ENCODE assay signal across 8 cellular contexts in genomic region chr11:72782081-72782920, GRCh38. TPM values are rescaled to one million over a fixed set of nuclear protein-coding genes. Genes with fewer than 3 reads are reported as not detected.
DNase-seq lines count a peak whose midpoint lies in the region; ATAC-seq and TF ChIP-seq lines count a peak whose summit lies in the region.

No MANE protein-coding gene starts in this region.

- H3K4me1 ChIP-seq in KMS-11 (ENCODE audit: low read depth, poor library complexity, severe bottlenecking) = peaks cover 21% of the 10 kb centered on the region
- peaks cover 14 to 56% of the 10 kb centered on the region in 2 donors for H3K4me1 ChIP-seq in left lung
- H3K4me1 ChIP-seq in tibial artery = peaks cover 0 to 45% (median 27%) of the 10 kb centered on the region in 4 donors

- peaks cover 18% of the 10 kb centered on the region for H3K4me1 Mint-ChIP-seq in activated naive CD8-positive, alpha-beta T cell treated with anti-CD3 and anti-CD28 coated beads, Interleukin-2, amount 50 U/mL, for 24 hours

- peaks cover 5% of the 10 kb centered on the region for H3K27me3 Mint-ChIP-seq in activated naive CD8-positive, alpha-beta T cell treated with anti-CD3 and anti-CD28 coated beads, Interleukin-2, amount 50 U/mL, for 24 hours

- H3K27me3 ChIP-seq in KMS-11 (ENCODE audit: insufficient read depth, low read depth) (peaks cover 5% of the 10 kb centered on the region; the same call in 1 of the 2 replicates), left lung (peaks cover 0 to 14% of the 10 kb centered on the region in 2 donors), tibial artery (no peaks in the 10 kb centered on the region)

- no peaks in the 10 kb centered on the region for H3K36me3 ChIP-seq in KMS-11 (ENCODE audit: insufficient read depth)
- H3K36me3 ChIP-seq in left lung = no peaks in the 10 kb centered on the region
- H3K36me3 ChIP-seq in tibial artery = no peaks in the 10 kb centered on the region

- no peak overlapping the region for H3K4me3 ChIP-seq in KMS-11 (IDR thresholded peaks at IDR 0.05; ENCODE audit: insufficient read depth, low read depth, low read length)
- H3K4me3 ChIP-seq in left lung = peak overlapping the region in 1 of 2 donors; percentile 53
- peak overlapping the region; percentile 55 to 82 for H3K4me3 ChIP-seq in tibial artery

- ATAC-seq in activated naive CD8-positive, alpha-beta T cell treated with anti-CD3 and anti-CD28 coated beads, Interleukin-2, amount 50 U/mL, for 24 hours = no peak
- ATAC-seq in left lung = peak; percentile 14
- no peak for ATAC-seq in HG03045 (IDR thresholded peaks at IDR 0.05; ENCODE audit: unreplicated experiment)

- H3K9me3 ChIP-seq in left lung (no peaks in the 10 kb centered on the region), tibial artery (no peaks in the 10 kb centered on the region)

- TF ChIP-seq CTCF in GM10266 (IDR thresholded peaks at IDR 0.05; ENCODE audit: control insufficient read depth, insufficient read depth, low read depth, missing control alignments) (no peak), KMS-11 (conservative IDR thresholded peaks at IDR 0.05; ENCODE audit: low read depth, low read length) (no peak), left lung (IDR thresholded peaks at IDR 0.05) (no peak), tibial artery (IDR thresholded peaks at IDR 0.05) (no peak)

- peak overlapping the region; percentile 59 for H2AFZ ChIP-seq in KMS-11 (ENCODE audit: low read depth)

- no peak overlapping the region for H3K9ac ChIP-seq in KMS-11

- no peaks in the 10 kb centered on the region for H4K20me1 ChIP-seq in KMS-11 (ENCODE audit: insufficient read depth)

- H3K79me2 ChIP-seq in KMS-11 (ENCODE audit: insufficient read depth, low read depth) = no peaks in the 10 kb centered on the region

- peak overlapping the region; percentile 73 for H3K4me2 ChIP-seq in KMS-11

- H3K27ac ChIP-seq in KMS-11 (no peak overlapping the region), left lung (no peak overlapping the region), tibial artery (peak overlapping the region in 1 of 2 donors; percentile 60)

- DNase-seq in GM10266 (ENCODE audit: extremely low spot score) (peak; percentile 30), left lung (peak in 1 of 2 donors; percentile 44), tibial artery (no peak), dermis blood vessel endothelial cell (no peak), AG08395 (ENCODE audit: low spot score) (no peak)
- no peak for DNase-seq in activated naive CD8-positive, alpha-beta T cell treated with anti-CD3 and anti-CD28 coated beads, Interleukin-2, amount 50 U/mL, for 24 hours

- H3K27ac Mint-ChIP-seq in activated naive CD8-positive, alpha-beta T cell treated with anti-CD3 and anti-CD28 coated beads, Interleukin-2, amount 50 U/mL, for 24 hours = peak overlapping the region; percentile 71

- intact Hi-C loops in left lung (cut with DNase I) = no loop called here
- intact Hi-C loops in tibial artery (cut with DNase I; ENCODE audit: low total_unique reads) = no loop called here

- H3K36me3 Mint-ChIP-seq in activated naive CD8-positive, alpha-beta T cell treated with anti-CD3 and anti-CD28 coated beads, Interleukin-2, amount 50 U/mL, for 24 hours (ENCODE audit: low read depth) = no peaks in the 10 kb centered on the region

- no peaks in the 10 kb centered on the region for H3K9me3 Mint-ChIP-seq in activated naive CD8-positive, alpha-beta T cell treated with anti-CD3 and anti-CD28 coated beads, Interleukin-2, amount 50 U/mL, for 24 hours

- peak overlapping the region; percentile 74 for H3K4me3 Mint-ChIP-seq in activated naive CD8-positive, alpha-beta T cell treated with anti-CD3 and anti-CD28 coated beads, Interleukin-2, amount 50 U/mL, for 24 hours

RNA-seq across cellular contexts. Expression of gene STARD10, which starts 11.5 kb away (rescaled TPM):
- total RNA-seq in left lung (100 to 1,000 TPM in 1 of 2 donors, 10 to 100 TPM in 1; 83.8 to 119 TPM), dermis blood vessel endothelial cell (35.7 and 60.4 TPM in 2 replicates)

RNA-seq across cellular contexts. Expression of gene ARAP1, which starts 30.1 kb away (rescaled TPM):
- total RNA-seq in left lung = 100 to 1,000 TPM; 172 to 222 TPM
- 80.0 and 127 TPM in 2 replicates for total RNA-seq in dermis blood vessel endothelial cell

RNA-seq across cellular contexts. Expression of gene ATG16L2, which starts 31.9 kb away (rescaled TPM):
- total RNA-seq in left lung (10 to 100 TPM; 41.5 to 87.3 TPM), dermis blood vessel endothelial cell (6.5 and 22.1 TPM in 2 replicates)
